In the genomic region with DNA sequence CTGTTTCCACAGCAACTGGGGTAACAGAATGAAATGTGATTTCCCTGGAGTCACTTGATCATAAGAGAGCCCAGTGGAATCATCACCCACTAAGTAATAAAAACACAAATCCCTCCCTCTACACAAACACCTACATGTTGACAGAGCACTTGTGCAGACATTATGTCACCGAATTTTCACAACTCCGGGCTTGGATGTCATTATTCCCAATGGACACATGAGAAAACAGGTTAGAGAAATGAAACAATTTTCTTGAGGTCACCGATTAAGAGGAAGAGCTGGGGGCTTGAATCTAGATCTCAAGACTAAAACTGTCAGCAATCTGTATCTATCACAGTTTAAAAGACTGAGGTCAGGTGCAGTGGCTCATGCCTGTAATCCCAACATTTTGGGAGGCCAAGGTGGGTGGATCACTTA, we compare ENCODE assay signal across 1 cellular context.
A peak's percentile ranks its signal among the peaks of the same experiment; 100 is the strongest.
TF ChIP-seq lines count a peak whose summit lies in the region.

No MANE protein-coding gene starts in this region.

TF ChIP-seq in HEK293, 187 proteins besides CTCF, POLR2A, EP300 and RAD21 (continued from another document and continues in another):
- TF ChIP-seq, protein P1, sequence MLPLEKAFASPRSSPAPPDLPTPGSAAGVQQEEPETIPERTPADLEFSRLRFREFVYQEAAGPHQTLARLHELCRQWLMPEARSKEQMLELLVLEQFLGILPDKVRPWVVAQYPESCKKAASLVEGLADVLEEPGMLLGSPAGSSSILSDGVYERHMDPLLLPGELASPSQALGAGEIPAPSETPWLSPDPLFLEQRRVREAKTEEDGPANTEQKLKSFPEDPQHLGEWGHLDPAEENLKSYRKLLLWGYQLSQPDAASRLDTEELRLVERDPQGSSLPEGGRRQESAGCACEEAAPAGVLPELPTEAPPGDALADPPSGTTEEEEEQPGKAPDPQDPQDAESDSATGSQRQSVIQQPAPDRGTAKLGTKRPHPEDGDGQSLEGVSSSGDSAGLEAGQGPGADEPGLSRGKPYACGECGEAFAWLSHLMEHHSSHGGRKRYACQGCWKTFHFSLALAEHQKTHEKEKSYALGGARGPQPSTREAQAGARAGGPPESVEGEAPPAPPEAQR (tag by site-specific recombination; IDR thresholded peaks at IDR 0.05) = no peak
- TF ChIP-seq MEIS1 (CRISPR knock-in tag; IDR thresholded peaks at IDR 0.05; ENCODE audit: borderline replicate concordance) = no peak
- no peak for TF ChIP-seq ZNF560 (tag by site-specific recombination; IDR thresholded peaks at IDR 0.05; ENCODE audit: borderline replicate concordance)
- TF ChIP-seq MYNN (tag by site-specific recombination; IDR thresholded peaks at IDR 0.05; ENCODE audit: borderline replicate concordance) = no peak
- TF ChIP-seq SP3 (tag by site-specific recombination; IDR thresholded peaks at IDR 0.05) = peak; percentile 22; the same call in 1 of the 2 replicates
- TF ChIP-seq ZNF610 (tag by site-specific recombination; IDR thresholded peaks at IDR 0.05; ENCODE audit: borderline replicate concordance) = no peak
- no peak for TF ChIP-seq ZNF16 (tag by site-specific recombination; IDR thresholded peaks at IDR 0.05; ENCODE audit: low read depth)
- no peak for TF ChIP-seq HOXD13 (CRISPR knock-in tag; IDR thresholded peaks at IDR 0.05; ENCODE audit: borderline replicate concordance)
- no peak for TF ChIP-seq ZNF529 (tag by site-specific recombination; IDR thresholded peaks at IDR 0.05; ENCODE audit: insufficient replicate concordance)
- TF ChIP-seq GFI1B (tag by site-specific recombination; IDR thresholded peaks at IDR 0.05) = peak; percentile 95
- no peak for TF ChIP-seq ZNF175 (tag by site-specific recombination; IDR thresholded peaks at IDR 0.05)
- TF ChIP-seq ZNF184 (tag by site-specific recombination; IDR thresholded peaks at IDR 0.05) = peak; percentile 82
- TF ChIP-seq EGR2 (tag by site-specific recombination; IDR thresholded peaks at IDR 0.05; ENCODE audit: low read depth) = peak; percentile 95
- peak; percentile 80 for TF ChIP-seq OSR2 (tag by site-specific recombination; IDR thresholded peaks at IDR 0.05)
- TF ChIP-seq ZNF843 (tag by site-specific recombination; IDR thresholded peaks at IDR 0.05) = peak; percentile 87
- no peak for TF ChIP-seq ZNF777 (tag by site-specific recombination; IDR thresholded peaks at IDR 0.05; ENCODE audit: borderline replicate concordance)
- TF ChIP-seq ZBTB1 (tag by site-specific recombination; IDR thresholded peaks at IDR 0.05) = no peak
- no peak for TF ChIP-seq ZNF530 (tag by site-specific recombination; IDR thresholded peaks at IDR 0.05; ENCODE audit: low read depth)
- TF ChIP-seq ZBTB20 (tag by site-specific recombination; IDR thresholded peaks at IDR 0.05) = peak; percentile 52; the same call in 1 of the 2 replicates
- TF ChIP-seq SETDB1 (IDR thresholded peaks at IDR 0.05; ENCODE audit: insufficient read length, low read length) = no peak
- no peak for TF ChIP-seq ZNF626 (tag by site-specific recombination; IDR thresholded peaks at IDR 0.05)
- TF ChIP-seq SP7 (tag by site-specific recombination; IDR thresholded peaks at IDR 0.05) = peak; percentile 80
- TF ChIP-seq ZNF596 (tag by site-specific recombination; IDR thresholded peaks at IDR 0.05) = no peak
- peak; percentile 88; the same call in 1 of the 2 replicates for TF ChIP-seq IKZF3 (tag by site-specific recombination; IDR thresholded peaks at IDR 0.05)
- TF ChIP-seq ZNF211 (tag by site-specific recombination; IDR thresholded peaks at IDR 0.05; ENCODE audit: low read depth) = no peak
- no peak for TF ChIP-seq ZNF768 (tag by site-specific recombination; IDR thresholded peaks at IDR 0.05)
- peak; percentile 43; the same call in 1 of the 2 replicates for TF ChIP-seq ZNF664 (tag by site-specific recombination; IDR thresholded peaks at IDR 0.05)
- no peak for TF ChIP-seq ZFP37 (tag by site-specific recombination; IDR thresholded peaks at IDR 0.05)
- TF ChIP-seq ZNF792 (tag by site-specific recombination; IDR thresholded peaks at IDR 0.05) = no peak; the same call in 1 of the 2 replicates
- TF ChIP-seq, protein P2, sequence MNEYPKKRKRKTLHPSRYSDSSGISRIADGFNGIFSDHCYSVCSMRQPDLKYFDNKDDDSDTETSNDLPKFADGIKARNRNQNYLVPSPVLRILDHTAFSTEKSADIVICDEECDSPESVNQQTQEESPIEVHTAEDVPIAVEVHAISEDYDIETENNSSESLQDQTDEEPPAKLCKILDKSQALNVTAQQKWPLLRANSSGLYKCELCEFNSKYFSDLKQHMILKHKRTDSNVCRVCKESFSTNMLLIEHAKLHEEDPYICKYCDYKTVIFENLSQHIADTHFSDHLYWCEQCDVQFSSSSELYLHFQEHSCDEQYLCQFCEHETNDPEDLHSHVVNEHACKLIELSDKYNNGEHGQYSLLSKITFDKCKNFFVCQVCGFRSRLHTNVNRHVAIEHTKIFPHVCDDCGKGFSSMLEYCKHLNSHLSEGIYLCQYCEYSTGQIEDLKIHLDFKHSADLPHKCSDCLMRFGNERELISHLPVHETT (tag by site-specific recombination; IDR thresholded peaks at IDR 0.05) = peak; percentile 94
- TF ChIP-seq, protein P3, sequence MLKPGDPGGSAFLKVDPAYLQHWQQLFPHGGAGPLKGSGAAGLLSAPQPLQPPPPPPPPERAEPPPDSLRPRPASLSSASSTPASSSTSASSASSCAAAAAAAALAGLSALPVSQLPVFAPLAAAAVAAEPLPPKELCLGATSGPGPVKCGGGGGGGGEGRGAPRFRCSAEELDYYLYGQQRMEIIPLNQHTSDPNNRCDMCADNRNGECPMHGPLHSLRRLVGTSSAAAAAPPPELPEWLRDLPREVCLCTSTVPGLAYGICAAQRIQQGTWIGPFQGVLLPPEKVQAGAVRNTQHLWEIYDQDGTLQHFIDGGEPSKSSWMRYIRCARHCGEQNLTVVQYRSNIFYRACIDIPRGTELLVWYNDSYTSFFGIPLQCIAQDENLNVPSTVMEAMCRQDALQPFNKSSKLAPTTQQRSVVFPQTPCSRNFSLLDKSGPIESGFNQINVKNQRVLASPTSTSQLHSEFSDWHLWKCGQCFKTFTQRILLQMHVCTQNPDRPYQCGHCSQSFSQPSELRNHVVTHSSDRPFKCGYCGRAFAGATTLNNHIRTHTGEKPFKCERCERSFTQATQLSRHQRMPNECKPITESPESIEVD (tag by site-specific recombination; IDR thresholded peaks at IDR 0.05) = peak; percentile 99
- TF ChIP-seq ZNF623 (tag by site-specific recombination; IDR thresholded peaks at IDR 0.05) = 0 out of 2 replicates have a peak, but pooled peaks have one; percentile 1
- peak; percentile 94 for TF ChIP-seq ZNF24 (tag by site-specific recombination; IDR thresholded peaks at IDR 0.05)
- TF ChIP-seq, protein P4, sequence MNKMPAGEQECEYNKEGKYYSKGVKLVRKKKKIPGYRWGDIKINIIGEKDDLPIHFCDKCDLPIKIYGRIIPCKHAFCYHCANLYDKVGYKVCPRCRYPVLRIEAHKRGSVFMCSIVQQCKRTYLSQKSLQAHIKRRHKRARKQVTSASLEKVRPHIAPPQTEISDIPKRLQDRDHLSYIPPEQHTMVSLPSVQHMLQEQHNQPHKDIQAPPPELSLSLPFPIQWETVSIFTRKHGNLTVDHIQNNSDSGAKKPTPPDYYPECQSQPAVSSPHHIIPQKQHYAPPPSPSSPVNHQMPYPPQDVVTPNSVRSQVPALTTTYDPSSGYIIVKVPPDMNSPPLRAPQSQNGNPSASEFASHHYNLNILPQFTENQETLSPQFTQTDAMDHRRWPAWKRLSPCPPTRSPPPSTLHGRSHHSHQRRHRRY (tag by site-specific recombination; IDR thresholded peaks at IDR 0.05) = no peak
- no peak for TF ChIP-seq ZNF776 (tag by site-specific recombination; IDR thresholded peaks at IDR 0.05; ENCODE audit: borderline replicate concordance)
- TF ChIP-seq ZNF366 (tag by site-specific recombination; conservative IDR thresholded peaks at IDR 0.05) = peak; percentile 99
- TF ChIP-seq ZNF423 (tag by site-specific recombination; IDR thresholded peaks at IDR 0.05) = no peak; the same call in 1 of the 2 replicates
- TF ChIP-seq MZF1 (tag by site-specific recombination; IDR thresholded peaks at IDR 0.05; ENCODE audit: borderline replicate concordance) = peak; percentile 82; the same call in 1 of the 2 replicates
- no peak for TF ChIP-seq ZNF837 (tag by site-specific recombination; IDR thresholded peaks at IDR 0.05)
- no peak for TF ChIP-seq ZNF146 (tag by site-specific recombination; IDR thresholded peaks at IDR 0.05)
- TF ChIP-seq ZFHX2 (tag by site-specific recombination; conservative IDR thresholded peaks at IDR 0.05) = peak; percentile 95
- TF ChIP-seq KLF8 (tag by site-specific recombination; IDR thresholded peaks at IDR 0.05) = peak; percentile 94
- TF ChIP-seq ZNF501 (tag by site-specific recombination; IDR thresholded peaks at IDR 0.05) = no peak
- TF ChIP-seq ZSCAN23 (tag by site-specific recombination; IDR thresholded peaks at IDR 0.05) = peak; percentile 82
- no peak for TF ChIP-seq SALL2 (tag by site-specific recombination; IDR thresholded peaks at IDR 0.05; ENCODE audit: borderline replicate concordance)
- TF ChIP-seq ZNF138 (tag by site-specific recombination; IDR thresholded peaks at IDR 0.05; ENCODE audit: borderline replicate concordance) = no peak
- no peak for TF ChIP-seq ZNF48 (tag by site-specific recombination; IDR thresholded peaks at IDR 0.05)
- no peak for TF ChIP-seq REPIN1 (tag by site-specific recombination; IDR thresholded peaks at IDR 0.05; ENCODE audit: low read depth)
- no peak for TF ChIP-seq ZFP41 (tag by site-specific recombination; IDR thresholded peaks at IDR 0.05; ENCODE audit: borderline replicate concordance)
- TF ChIP-seq, protein P5, sequence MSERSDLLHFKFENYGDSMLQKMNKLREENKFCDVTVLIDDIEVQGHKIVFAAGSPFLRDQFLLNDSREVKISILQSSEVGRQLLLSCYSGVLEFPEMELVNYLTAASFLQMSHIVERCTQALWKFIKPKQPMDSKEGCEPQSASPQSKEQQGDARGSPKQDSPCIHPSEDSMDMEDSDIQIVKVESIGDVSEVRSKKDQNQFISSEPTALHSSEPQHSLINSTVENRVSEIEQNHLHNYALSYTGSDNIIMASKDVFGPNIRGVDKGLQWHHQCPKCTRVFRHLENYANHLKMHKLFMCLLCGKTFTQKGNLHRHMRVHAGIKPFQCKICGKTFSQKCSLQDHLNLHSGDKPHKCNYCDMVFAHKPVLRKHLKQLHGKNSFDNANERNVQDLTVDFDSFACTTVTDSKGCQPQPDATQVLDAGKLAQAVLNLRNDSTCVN (tag by site-specific recombination; optimal IDR thresholded peaks at IDR 0.05) = no peak
- no peak for TF ChIP-seq ZNF426 (tag by site-specific recombination; IDR thresholded peaks at IDR 0.05)
- no peak for TF ChIP-seq ZNF121 (tag by site-specific recombination; IDR thresholded peaks at IDR 0.05)
- no peak for TF ChIP-seq ZNF624 (tag by site-specific recombination; IDR thresholded peaks at IDR 0.05)
- peak; percentile 76 for TF ChIP-seq GLIS1 (tag by site-specific recombination; IDR thresholded peaks at IDR 0.05)
- TF ChIP-seq, protein P6, sequence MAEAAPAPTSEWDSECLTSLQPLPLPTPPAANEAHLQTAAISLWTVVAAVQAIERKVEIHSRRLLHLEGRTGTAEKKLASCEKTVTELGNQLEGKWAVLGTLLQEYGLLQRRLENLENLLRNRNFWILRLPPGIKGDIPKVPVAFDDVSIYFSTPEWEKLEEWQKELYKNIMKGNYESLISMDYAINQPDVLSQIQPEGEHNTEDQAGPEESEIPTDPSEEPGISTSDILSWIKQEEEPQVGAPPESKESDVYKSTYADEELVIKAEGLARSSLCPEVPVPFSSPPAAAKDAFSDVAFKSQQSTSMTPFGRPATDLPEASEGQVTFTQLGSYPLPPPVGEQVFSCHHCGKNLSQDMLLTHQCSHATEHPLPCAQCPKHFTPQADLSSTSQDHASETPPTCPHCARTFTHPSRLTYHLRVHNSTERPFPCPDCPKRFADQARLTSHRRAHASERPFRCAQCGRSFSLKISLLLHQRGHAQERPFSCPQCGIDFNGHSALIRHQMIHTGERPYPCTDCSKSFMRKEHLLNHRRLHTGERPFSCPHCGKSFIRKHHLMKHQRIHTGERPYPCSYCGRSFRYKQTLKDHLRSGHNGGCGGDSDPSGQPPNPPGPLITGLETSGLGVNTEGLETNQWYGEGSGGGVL (tag by site-specific recombination; IDR thresholded peaks at IDR 0.05) = peak; percentile 78
- no peak for TF ChIP-seq ZNF473 (tag by site-specific recombination; IDR thresholded peaks at IDR 0.05)
- TF ChIP-seq SCRT2 (tag by site-specific recombination; IDR thresholded peaks at IDR 0.05) = peak; percentile 98
- TF ChIP-seq ZNF621 (tag by site-specific recombination; IDR thresholded peaks at IDR 0.05) = 0 out of 2 replicates have a peak, but pooled peaks have one; percentile 29
- TF ChIP-seq ZNF549 (tag by site-specific recombination; IDR thresholded peaks at IDR 0.05) = no peak
- TF ChIP-seq, protein P7, sequence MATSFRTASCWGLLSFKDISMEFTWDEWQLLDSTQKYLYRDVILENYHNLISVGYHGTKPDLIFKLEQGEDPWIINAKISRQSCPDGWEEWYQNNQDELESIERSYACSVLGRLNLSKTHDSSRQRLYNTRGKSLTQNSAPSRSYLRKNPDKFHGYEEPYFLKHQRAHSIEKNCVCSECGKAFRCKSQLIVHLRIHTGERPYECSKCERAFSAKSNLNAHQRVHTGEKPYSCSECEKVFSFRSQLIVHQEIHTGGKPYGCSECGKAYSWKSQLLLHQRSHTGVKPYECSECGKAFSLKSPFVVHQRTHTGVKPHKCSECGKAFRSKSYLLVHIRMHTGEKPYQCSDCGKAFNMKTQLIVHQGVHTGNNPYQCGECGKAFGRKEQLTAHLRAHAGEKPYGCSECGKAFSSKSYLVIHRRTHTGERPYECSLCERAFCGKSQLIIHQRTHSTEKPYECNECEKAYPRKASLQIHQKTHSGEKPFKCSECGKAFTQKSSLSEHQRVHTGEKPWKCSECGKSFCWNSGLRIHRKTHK (tag by site-specific recombination; IDR thresholded peaks at IDR 0.05) = no peak
- TF ChIP-seq, protein P8, sequence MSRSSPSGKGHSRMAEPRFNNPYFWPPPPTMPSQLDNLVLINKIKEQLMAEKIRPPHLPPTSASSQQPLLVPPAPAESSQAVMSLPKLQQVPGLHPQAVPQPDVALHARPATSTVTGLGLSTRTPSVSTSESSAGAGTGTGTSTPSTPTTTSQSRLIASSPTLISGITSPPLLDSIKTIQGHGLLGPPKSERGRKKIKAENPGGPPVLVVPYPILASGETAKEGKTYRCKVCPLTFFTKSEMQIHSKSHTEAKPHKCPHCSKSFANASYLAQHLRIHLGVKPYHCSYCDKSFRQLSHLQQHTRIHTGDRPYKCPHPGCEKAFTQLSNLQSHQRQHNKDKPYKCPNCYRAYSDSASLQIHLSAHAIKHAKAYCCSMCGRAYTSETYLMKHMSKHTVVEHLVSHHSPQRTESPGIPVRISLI (tag by site-specific recombination; IDR thresholded peaks at IDR 0.05) = no peak
- TF ChIP-seq ZNF266 (tag by site-specific recombination; IDR thresholded peaks at IDR 0.05; ENCODE audit: low read depth) = no peak
- TF ChIP-seq, protein P9, sequence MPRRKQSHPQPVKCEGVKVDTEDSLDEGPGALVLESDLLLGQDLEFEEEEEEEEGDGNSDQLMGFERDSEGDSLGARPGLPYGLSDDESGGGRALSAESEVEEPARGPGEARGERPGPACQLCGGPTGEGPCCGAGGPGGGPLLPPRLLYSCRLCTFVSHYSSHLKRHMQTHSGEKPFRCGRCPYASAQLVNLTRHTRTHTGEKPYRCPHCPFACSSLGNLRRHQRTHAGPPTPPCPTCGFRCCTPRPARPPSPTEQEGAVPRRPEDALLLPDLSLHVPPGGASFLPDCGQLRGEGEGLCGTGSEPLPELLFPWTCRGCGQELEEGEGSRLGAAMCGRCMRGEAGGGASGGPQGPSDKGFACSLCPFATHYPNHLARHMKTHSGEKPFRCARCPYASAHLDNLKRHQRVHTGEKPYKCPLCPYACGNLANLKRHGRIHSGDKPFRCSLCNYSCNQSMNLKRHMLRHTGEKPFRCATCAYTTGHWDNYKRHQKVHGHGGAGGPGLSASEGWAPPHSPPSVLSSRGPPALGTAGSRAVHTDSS (tag by site-specific recombination; IDR thresholded peaks at IDR 0.05) = peak; percentile 63
